ENCODE assay signal across 11 cellular contexts in the genomic region with DNA sequence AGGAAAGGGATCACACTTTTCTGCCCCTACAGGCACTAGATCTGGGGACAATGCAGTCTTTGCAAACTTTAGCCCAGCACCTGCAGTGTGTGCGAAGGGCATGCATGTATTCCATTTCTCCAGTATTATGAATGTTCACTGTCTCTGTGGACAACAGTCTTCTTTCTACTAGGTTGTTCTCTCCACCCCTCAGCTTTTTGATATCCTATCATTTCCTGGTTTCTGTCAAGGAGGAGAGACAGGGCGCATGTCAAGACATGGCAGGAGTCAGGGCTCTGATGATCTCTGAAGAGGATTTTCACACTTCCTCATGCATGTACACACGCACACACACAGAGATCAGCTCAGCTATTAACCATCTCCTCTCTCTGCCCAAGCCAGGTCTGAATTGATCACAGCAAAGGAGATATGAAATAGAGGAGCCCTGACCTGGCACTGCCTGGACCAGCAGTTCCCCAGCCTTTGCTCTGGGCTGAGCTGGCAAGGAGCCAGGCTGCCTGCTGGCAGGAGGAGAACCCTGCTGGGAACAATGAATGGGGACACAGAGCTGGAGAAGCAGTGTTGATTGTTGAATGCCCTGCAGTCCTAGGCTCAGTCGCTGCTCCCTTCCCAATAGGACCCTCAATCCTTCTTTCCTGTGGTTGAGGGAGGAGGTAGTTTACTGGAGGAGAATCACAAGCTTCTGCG. TPM values are rescaled to one million over a fixed set of nuclear protein-coding genes. Genes with fewer than 3 reads are reported as not detected.
DNase-seq lines count a peak whose midpoint lies in the region; ATAC-seq and TF ChIP-seq lines count a peak whose summit lies in the region.
"Had no signal": no experiment of that assay in that cellular context is flagged by ENCODE, and none has a peak within 500 bp of the region (broad histone marks: within the 10 kb centered on the region; RNA-seq: fewer than 3 reads in every experiment).

No MANE protein-coding gene starts in this region.

- peak overlapping the region in 1 of 11 experiments; percentile 14; a peak in 2 of 22 replicates for H3K9ac ChIP-seq in BLaER1 treated with 17β-estradiol and CSF1 and Interleukin-3, amounts not matched to agents 10 nM and 100 nM

- POLR2A ChIA-PET in WTC11 (lab: Charles Lee) = no interaction called here

- no peaks in the 10 kb centered on the region for H3K27me3 ChIP-seq in BLaER1 treated with 17β-estradiol and CSF1 and Interleukin-3, amounts not matched to agents 10 nM and 100 nM

- no peak overlapping the region for H3K27ac ChIP-seq in BLaER1 treated with 17β-estradiol and CSF1 and Interleukin-3, amounts not matched to agents 10 nM and 100 nM
- H3K27ac ChIP-seq: coronary artery, SK-N-MC had no signal

- TF ChIP-seq CTCF in WTC11 (IDR thresholded peaks at IDR 0.05) = no peak

- H3K4me3 ChIP-seq in BLaER1 treated with 17β-estradiol and CSF1 and Interleukin-3, amounts not matched to agents 10 nM and 100 nM = no peak overlapping the region
- H3K4me3 ChIP-seq: coronary artery, SK-N-MC had no signal

- CTCF ChIA-PET in WTC11 (lab: Charles Lee) = interaction anchor here (0.5 to 10.5 kb wide), 11 partner anchors 10 to 264 kb away, joined by 3 to 221 read pairs (median 4); a partner anchor contains a TSS

- H3K4me1 ChIP-seq in BLaER1 treated with 17β-estradiol and CSF1 and Interleukin-3, amounts not matched to agents 10 nM and 100 nM = peaks cover 7 to 31% (median 20%) of the 10 kb centered on the region in 10 experiments; a peak in 13 of 20 replicates

- intact Hi-C loops in left colon (cut with DNase I, micrococcal nuclease) = no loop called here

- H3K27me3 Mint-ChIP-seq in WTC11 (ENCODE audit: low read depth) = no peaks in the 10 kb centered on the region; the same call in 1 of the 2 replicates
- peaks cover 8% of the 10 kb centered on the region for H3K27me3 Mint-ChIP-seq in activated T-helper 17 cell treated with anti-CD3 and anti-CD28 coated beads, Interleukin-2, amount 50 U/mL, for 72 hours

- no peak overlapping the region for H3K27ac Mint-ChIP-seq in WTC11
- H3K27ac Mint-ChIP-seq in activated T-helper 17 cell treated with anti-CD3 and anti-CD28 coated beads, Interleukin-2, amount 50 U/mL, for 72 hours = no peak overlapping the region

- H3K36me3 Mint-ChIP-seq in WTC11 = no peaks in the 10 kb centered on the region
- H3K36me3 Mint-ChIP-seq in activated T-helper 17 cell treated with anti-CD3 and anti-CD28 coated beads, Interleukin-2, amount 50 U/mL, for 72 hours (ENCODE audit: low read depth) = no peaks in the 10 kb centered on the region

- H3K4me1 Mint-ChIP-seq in WTC11 = peaks cover 16% of the 10 kb centered on the region
- no peaks in the 10 kb centered on the region for H3K4me1 Mint-ChIP-seq in activated T-helper 17 cell treated with anti-CD3 and anti-CD28 coated beads, Interleukin-2, amount 50 U/mL, for 72 hours

- H3K36me3 ChIP-seq in BLaER1 treated with 17β-estradiol and CSF1 and Interleukin-3, amounts not matched to agents 10 nM and 100 nM = no peaks in the 10 kb centered on the region

- H3K4me3 Mint-ChIP-seq in WTC11 = no peak overlapping the region
- H3K4me3 Mint-ChIP-seq in activated T-helper 17 cell treated with anti-CD3 and anti-CD28 coated beads, Interleukin-2, amount 50 U/mL, for 72 hours = no peak overlapping the region

- H3K4me2 ChIP-seq in BLaER1 treated with 17β-estradiol and CSF1 and Interleukin-3, amounts not matched to agents 10 nM and 100 nM = peak overlapping the region in 6 of 11 experiments; percentile 0 to 44 (median 30); a peak in 5 of 22 replicates

- no peaks in the 10 kb centered on the region for H3K9me3 Mint-ChIP-seq in WTC11
- no peaks in the 10 kb centered on the region for H3K9me3 Mint-ChIP-seq in activated T-helper 17 cell treated with anti-CD3 and anti-CD28 coated beads, Interleukin-2, amount 50 U/mL, for 72 hours

- ATAC-seq in WTC11 (peak; percentile 85), left colon (peak; percentile 66), HG03571 (IDR thresholded peaks at IDR 0.05; ENCODE audit: unreplicated experiment) (no peak), GM18868 (IDR thresholded peaks at IDR 0.05; ENCODE audit: unreplicated experiment) (no peak)
- ATAC-seq in activated T-helper 17 cell treated with anti-CD3 and anti-CD28 coated beads, Interleukin-2, amount 50 U/mL, for 72 hours (replicated peaks) = no peak

- peak; percentile 57 for DNase-seq in NCI-H1105 (lab: John Stamatoyannopoulos, UW)
- DNase-seq in WTC11 (ENCODE audit: low spot score) = peak; percentile 40
- peak; percentile 38 to 67 for DNase-seq in left colon
- no peak for DNase-seq in activated CD4-positive, alpha-beta T cell treated with anti-CD3 and anti-CD28 coated beads, Interleukin-2, amount 50 U/mL, for 1 hour

- no peaks in the 10 kb centered on the region for H3K9me3 ChIP-seq in BLaER1 treated with 17β-estradiol and CSF1 and Interleukin-3, amounts not matched to agents 10 nM and 100 nM (replicated peaks in 1 of 11)

- no peaks in the 10 kb centered on the region for H4K20me1 ChIP-seq in BLaER1 treated with 17β-estradiol and CSF1 and Interleukin-3, amounts not matched to agents 10 nM and 100 nM

TF ChIP-seq in WTC11, 78 proteins besides CTCF, POLR2A, EP300 and RAD21:
- TF ChIP-seq FOXK1 (CRISPR knock-in tag; IDR thresholded peaks at IDR 0.05) = peak; percentile 29; the same call in 1 of the 2 replicates
- TF ChIP-seq ZNF423 (CRISPR knock-in tag; IDR thresholded peaks at IDR 0.05) = peak; percentile 71; the same call in 1 of the 2 replicates
- TF ChIP-seq TEAD4 (CRISPR knock-in tag; IDR thresholded peaks at IDR 0.05) = no peak

RNA-seq across cellular contexts. Expression of a gene that starts 2.6 kb away (rescaled TPM):
- total RNA-seq in WTC11 (2021) (0.09 to 0.46 TPM (median 0.46 TPM) in 3 replicates), left colon (under 1 TPM in 1 of 2 donors, not detected in 1; 0.03 TPM)
- under 1 TPM in 1 of 2 donors, not detected in 1; 0.26 TPM for total RNA-seq in activated T-helper 17 cell treated with anti-CD3 and anti-CD28 coated beads, Interleukin-2, amount 50 U/mL, for 72 hours
- total RNA-seq: omental fat pad had no signal

RNA-seq across cellular contexts. Expression of a gene that starts 10.5 kb away (rescaled TPM):
- total RNA-seq in WTC11 (2021) (32.3 to 34.4 TPM (median 33.6 TPM) in 3 replicates), left colon (10 to 100 TPM; 11.3 to 12.6 TPM)
- 10 to 100 TPM; 20.8 to 24.4 TPM for total RNA-seq in activated T-helper 17 cell treated with anti-CD3 and anti-CD28 coated beads, Interleukin-2, amount 50 U/mL, for 72 hours

RNA-seq across cellular contexts. Expression of a gene that starts 44.2 kb away (rescaled TPM):
- 60.3 to 63.3 TPM (median 61.1 TPM) in 3 replicates for total RNA-seq in WTC11 (2021)
- total RNA-seq in left colon = 10 to 100 TPM; 28.3 to 28.6 TPM
- 10 to 100 TPM; 52.4 to 66.0 TPM for total RNA-seq in activated T-helper 17 cell treated with anti-CD3 and anti-CD28 coated beads, Interleukin-2, amount 50 U/mL, for 72 hours

Comparison
In these comparisons a context has a peak if more than half of its experiments do, and no peak if none do; other contexts are left out.
1. ATAC-seq: peak in WTC11 (single experiment) and left colon (single experiment); none in HG03571 (single experiment), GM18868 (single experiment) and activated T-helper 17 cell treated with anti-CD3 and anti-CD28 coated beads, Interleukin-2, amount 50 U/mL, for 72 hours (single experiment).